Comparison of ENCODE assay signal across 2 cellular contexts in the genomic region with DNA sequence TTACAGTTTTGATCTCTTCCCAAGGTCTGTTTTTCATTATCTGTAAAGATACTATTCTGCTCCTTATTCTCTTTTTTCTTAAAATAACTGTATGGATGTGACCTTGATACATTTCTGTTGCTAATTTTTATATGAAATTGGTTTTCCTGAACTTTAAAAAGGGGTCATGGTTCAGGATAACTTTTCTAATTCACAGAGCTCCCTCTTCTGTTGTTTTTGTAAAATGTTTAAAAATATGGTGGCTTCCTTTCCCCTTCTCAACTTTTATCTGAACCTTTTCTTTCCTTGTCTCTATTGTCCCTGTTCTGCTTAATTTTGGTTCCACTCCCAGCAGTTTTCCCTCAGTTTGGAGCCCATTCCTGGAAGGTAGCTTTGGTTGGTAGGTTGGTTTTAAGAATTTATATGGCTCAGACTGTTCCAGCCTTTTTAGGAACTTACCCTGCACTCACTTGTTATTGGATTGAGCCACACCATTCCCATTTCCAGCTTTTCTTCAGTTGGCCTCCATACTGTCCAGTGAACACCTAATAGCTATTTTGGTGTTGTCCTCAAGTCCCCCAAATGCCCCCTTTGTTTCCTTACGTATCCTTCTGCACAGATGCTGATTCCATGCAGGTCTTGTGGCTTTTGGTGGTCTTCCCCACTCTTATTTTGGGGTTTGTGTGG.
TF ChIP-seq lines count a peak whose summit lies in the region.

No MANE protein-coding gene starts in this region.

TF ChIP-seq in HCT116, 20 proteins besides CTCF, POLR2A, EP300 and RAD21:
- TF ChIP-seq POLR2AphosphoS5 (IDR thresholded peaks at IDR 0.05; ENCODE audit: low read depth, low read length) (no peak), SP1 (IDR thresholded peaks at IDR 0.05; ENCODE audit: low read depth) (no peak), JUND (IDR thresholded peaks at IDR 0.05) (no peak), FOSL1 (IDR thresholded peaks at IDR 0.05; ENCODE audit: low read depth) (no peak), YY1 (IDR thresholded peaks at IDR 0.05; ENCODE audit: extremely low read depth, insufficient replicate concordance, low read depth, low read length) (no peak), EGR1 (IDR thresholded peaks at IDR 0.05; ENCODE audit: low read depth) (no peak), ZNF274 (IDR thresholded peaks at IDR 0.05; ENCODE audit: low read depth, low read length) (no peak)
- TF ChIP-seq, protein P1, sequence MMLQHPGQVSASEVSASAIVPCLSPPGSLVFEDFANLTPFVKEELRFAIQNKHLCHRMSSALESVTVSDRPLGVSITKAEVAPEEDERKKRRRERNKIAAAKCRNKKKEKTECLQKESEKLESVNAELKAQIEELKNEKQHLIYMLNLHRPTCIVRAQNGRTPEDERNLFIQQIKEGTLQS (IDR thresholded peaks at IDR 0.05) = no peak
- TF ChIP-seq, protein P2, sequence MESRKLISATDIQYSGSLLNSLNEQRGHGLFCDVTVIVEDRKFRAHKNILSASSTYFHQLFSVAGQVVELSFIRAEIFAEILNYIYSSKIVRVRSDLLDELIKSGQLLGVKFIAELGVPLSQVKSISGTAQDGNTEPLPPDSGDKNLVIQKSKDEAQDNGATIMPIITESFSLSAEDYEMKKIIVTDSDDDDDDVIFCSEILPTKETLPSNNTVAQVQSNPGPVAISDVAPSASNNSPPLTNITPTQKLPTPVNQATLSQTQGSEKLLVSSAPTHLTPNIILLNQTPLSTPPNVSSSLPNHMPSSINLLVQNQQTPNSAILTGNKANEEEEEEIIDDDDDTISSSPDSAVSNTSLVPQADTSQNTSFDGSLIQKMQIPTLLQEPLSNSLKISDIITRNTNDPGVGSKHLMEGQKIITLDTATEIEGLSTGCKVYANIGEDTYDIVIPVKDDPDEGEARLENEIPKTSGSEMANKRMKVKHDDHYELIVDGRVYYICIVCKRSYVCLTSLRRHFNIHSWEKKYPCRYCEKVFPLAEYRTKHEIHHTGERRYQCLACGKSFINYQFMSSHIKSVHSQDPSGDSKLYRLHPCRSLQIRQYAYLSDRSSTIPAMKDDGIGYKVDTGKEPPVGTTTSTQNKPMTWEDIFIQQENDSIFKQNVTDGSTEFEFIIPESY (IDR thresholded peaks at IDR 0.05; ENCODE audit: extremely low read depth, insufficient replicate concordance, low read length) = no peak
- TF ChIP-seq, protein P3, sequence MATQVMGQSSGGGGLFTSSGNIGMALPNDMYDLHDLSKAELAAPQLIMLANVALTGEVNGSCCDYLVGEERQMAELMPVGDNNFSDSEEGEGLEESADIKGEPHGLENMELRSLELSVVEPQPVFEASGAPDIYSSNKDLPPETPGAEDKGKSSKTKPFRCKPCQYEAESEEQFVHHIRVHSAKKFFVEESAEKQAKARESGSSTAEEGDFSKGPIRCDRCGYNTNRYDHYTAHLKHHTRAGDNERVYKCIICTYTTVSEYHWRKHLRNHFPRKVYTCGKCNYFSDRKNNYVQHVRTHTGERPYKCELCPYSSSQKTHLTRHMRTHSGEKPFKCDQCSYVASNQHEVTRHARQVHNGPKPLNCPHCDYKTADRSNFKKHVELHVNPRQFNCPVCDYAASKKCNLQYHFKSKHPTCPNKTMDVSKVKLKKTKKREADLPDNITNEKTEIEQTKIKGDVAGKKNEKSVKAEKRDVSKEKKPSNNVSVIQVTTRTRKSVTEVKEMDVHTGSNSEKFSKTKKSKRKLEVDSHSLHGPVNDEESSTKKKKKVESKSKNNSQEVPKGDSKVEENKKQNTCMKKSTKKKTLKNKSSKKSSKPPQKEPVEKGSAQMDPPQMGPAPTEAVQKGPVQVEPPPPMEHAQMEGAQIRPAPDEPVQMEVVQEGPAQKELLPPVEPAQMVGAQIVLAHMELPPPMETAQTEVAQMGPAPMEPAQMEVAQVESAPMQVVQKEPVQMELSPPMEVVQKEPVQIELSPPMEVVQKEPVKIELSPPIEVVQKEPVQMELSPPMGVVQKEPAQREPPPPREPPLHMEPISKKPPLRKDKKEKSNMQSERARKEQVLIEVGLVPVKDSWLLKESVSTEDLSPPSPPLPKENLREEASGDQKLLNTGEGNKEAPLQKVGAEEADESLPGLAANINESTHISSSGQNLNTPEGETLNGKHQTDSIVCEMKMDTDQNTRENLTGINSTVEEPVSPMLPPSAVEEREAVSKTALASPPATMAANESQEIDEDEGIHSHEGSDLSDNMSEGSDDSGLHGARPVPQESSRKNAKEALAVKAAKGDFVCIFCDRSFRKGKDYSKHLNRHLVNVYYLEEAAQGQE (IDR thresholded peaks at IDR 0.05; ENCODE audit: low read depth) = no peak

TF ChIP-seq in K562, 482 proteins besides CTCF, POLR2A, EP300 and RAD21 (continues in another document):
- TF ChIP-seq ARID1B (IDR thresholded peaks at IDR 0.05) (no peak), ZKSCAN1 (IDR thresholded peaks at IDR 0.05; ENCODE audit: low read depth, low read length) (no peak), SMARCB1 (IDR thresholded peaks at IDR 0.05; ENCODE audit: insufficient read length, low read depth) (no peak), ZSCAN32 (CRISPR knock-in tag; IDR thresholded peaks at IDR 0.05) (no peak), NR2C2 (CRISPR knock-in tag; IDR thresholded peaks at IDR 0.05) (no peak), NR2C2 (tag; IDR thresholded peaks at IDR 0.05) (peak; percentile 54; the same call in 1 of the 2 replicates), FUS (optimal IDR thresholded peaks at IDR 0.05; ENCODE audit: low read depth, low read length) (no peak), NR2C1 (IDR thresholded peaks at IDR 0.05) (peak; percentile 33; the same call in 1 of the 2 replicates), NR2C1 (tag; IDR thresholded peaks at IDR 0.05) (0 out of 2 replicates have a peak, but pooled peaks have one; percentile 38), ETV6 (IDR thresholded peaks at IDR 0.05; ENCODE audit: borderline replicate concordance in 1 of 2, low read depth in 2 of 2, low read length in 1 of 2) (no peak), ETV6 (CRISPR knock-in tag; IDR thresholded peaks at IDR 0.05; ENCODE audit: borderline replicate concordance) (no peak), ARNT (IDR thresholded peaks at IDR 0.05) (no peak), ZNF764 (CRISPR knock-in tag; IDR thresholded peaks at IDR 0.05; ENCODE audit: low read depth) (no peak), DIDO1 (tag; IDR thresholded peaks at IDR 0.05; ENCODE audit: low read depth) (no peak)
- TF ChIP-seq, protein P4, sequence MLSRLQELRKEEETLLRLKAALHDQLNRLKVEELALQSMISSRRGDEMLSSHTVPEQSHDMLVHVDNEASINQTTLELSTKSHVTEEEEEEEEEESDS (CRISPR knock-in tag; IDR thresholded peaks at IDR 0.05) = no peak
- TF ChIP-seq, protein P5, sequence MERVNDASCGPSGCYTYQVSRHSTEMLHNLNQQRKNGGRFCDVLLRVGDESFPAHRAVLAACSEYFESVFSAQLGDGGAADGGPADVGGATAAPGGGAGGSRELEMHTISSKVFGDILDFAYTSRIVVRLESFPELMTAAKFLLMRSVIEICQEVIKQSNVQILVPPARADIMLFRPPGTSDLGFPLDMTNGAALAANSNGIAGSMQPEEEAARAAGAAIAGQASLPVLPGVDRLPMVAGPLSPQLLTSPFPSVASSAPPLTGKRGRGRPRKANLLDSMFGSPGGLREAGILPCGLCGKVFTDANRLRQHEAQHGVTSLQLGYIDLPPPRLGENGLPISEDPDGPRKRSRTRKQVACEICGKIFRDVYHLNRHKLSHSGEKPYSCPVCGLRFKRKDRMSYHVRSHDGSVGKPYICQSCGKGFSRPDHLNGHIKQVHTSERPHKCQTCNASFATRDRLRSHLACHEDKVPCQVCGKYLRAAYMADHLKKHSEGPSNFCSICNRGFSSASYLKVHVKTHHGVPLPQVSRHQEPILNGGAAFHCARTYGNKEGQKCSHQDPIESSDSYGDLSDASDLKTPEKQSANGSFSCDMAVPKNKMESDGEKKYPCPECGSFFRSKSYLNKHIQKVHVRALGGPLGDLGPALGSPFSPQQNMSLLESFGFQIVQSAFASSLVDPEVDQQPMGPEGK (CRISPR knock-in tag; IDR thresholded peaks at IDR 0.05; ENCODE audit: borderline replicate concordance) = no peak
- TF ChIP-seq, protein P6, sequence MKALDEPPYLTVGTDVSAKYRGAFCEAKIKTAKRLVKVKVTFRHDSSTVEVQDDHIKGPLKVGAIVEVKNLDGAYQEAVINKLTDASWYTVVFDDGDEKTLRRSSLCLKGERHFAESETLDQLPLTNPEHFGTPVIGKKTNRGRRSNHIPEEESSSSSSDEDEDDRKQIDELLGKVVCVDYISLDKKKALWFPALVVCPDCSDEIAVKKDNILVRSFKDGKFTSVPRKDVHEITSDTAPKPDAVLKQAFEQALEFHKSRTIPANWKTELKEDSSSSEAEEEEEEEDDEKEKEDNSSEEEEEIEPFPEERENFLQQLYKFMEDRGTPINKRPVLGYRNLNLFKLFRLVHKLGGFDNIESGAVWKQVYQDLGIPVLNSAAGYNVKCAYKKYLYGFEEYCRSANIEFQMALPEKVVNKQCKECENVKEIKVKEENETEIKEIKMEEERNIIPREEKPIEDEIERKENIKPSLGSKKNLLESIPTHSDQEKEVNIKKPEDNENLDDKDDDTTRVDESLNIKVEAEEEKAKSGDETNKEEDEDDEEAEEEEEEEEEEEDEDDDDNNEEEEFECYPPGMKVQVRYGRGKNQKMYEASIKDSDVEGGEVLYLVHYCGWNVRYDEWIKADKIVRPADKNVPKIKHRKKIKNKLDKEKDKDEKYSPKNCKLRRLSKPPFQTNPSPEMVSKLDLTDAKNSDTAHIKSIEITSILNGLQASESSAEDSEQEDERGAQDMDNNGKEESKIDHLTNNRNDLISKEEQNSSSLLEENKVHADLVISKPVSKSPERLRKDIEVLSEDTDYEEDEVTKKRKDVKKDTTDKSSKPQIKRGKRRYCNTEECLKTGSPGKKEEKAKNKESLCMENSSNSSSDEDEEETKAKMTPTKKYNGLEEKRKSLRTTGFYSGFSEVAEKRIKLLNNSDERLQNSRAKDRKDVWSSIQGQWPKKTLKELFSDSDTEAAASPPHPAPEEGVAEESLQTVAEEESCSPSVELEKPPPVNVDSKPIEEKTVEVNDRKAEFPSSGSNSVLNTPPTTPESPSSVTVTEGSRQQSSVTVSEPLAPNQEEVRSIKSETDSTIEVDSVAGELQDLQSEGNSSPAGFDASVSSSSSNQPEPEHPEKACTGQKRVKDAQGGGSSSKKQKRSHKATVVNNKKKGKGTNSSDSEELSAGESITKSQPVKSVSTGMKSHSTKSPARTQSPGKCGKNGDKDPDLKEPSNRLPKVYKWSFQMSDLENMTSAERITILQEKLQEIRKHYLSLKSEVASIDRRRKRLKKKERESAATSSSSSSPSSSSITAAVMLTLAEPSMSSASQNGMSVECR (CRISPR knock-in tag; IDR thresholded peaks at IDR 0.05) = no peak
- TF ChIP-seq, protein P7, sequence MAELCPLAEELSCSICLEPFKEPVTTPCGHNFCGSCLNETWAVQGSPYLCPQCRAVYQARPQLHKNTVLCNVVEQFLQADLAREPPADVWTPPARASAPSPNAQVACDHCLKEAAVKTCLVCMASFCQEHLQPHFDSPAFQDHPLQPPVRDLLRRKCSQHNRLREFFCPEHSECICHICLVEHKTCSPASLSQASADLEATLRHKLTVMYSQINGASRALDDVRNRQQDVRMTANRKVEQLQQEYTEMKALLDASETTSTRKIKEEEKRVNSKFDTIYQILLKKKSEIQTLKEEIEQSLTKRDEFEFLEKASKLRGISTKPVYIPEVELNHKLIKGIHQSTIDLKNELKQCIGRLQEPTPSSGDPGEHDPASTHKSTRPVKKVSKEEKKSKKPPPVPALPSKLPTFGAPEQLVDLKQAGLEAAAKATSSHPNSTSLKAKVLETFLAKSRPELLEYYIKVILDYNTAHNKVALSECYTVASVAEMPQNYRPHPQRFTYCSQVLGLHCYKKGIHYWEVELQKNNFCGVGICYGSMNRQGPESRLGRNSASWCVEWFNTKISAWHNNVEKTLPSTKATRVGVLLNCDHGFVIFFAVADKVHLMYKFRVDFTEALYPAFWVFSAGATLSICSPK (IDR thresholded peaks at IDR 0.05; ENCODE audit: borderline replicate concordance) = no peak
